Comparison of ENCODE assay signal across 31 cellular contexts in the genomic region with DNA sequence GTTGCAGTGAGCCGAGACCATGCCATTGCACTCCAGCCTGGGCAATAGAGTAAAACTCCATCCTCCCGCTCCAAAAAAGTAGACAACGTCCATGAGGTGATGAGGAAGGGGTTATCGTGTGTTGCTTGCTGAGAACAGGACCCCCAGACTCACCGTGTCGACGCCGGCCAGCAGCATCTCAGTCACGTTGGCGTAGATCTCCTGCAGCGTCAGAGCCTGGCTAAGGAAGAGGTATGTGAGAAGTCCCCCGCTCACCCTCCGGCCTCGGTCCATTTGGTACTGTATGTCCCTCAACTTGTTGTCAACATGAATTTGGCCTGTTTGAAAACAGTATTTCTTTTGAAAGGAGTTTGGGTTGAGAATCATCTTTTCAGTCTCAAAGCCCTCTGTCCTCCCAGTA. TPM values are rescaled to one million over a fixed set of nuclear protein-coding genes. Genes with fewer than 3 reads are reported as not detected.
"Had no signal": no experiment of that assay in that cellular context is flagged by ENCODE, and none has a peak within 500 bp of the region (broad histone marks: within the 10 kb centered on the region; RNA-seq: fewer than 3 reads in every experiment).

No MANE protein-coding gene starts in this region.

- H3K27me3 ChIP-seq: adrenal gland, body of pancreas, esophagus squamous epithelium, gastroesophageal sphincter had no signal

- H3K9me3 ChIP-seq: adrenal gland, body of pancreas, esophagus squamous epithelium, gastroesophageal sphincter had no signal

- FAIRE-seq: colon had no signal

- DNase-seq: activated CD4-positive, alpha-beta memory T cell treated with anti-CD3 and anti-CD28 coated beads, Interleukin-2, amount 10 ng/mL, durations not matched to agents 7 days and 5 days; activated CD4-positive, alpha-beta T cell treated with anti-CD3 and anti-CD28 coated beads for 4 hours; activated CD4-positive, alpha-beta T cell treated with anti-CD3 and anti-CD28 coated beads, Interleukin-2, amount 10 ng/mL, durations not matched to agents 7 days and 5 days; activated CD4-positive, alpha-beta T cell treated with anti-CD3 and anti-CD28 coated beads, Interleukin-2, amount 50 U/mL, for 4 hours; activated CD4-positive, CD25-positive, alpha-beta regulatory T cell; activated CD4-positive, CD25-positive, alpha-beta regulatory T cell treated with anti-CD3 and anti-CD28 coated beads, Interleukin-2, amount 50 U/mL, for 72 hours; activated effector memory CD4-positive, alpha-beta T cell treated with anti-CD3 and anti-CD28 coated beads, Interleukin-2, amount 50 U/mL, for 16 hours; activated naive CD4-positive, alpha-beta T cell treated with anti-CD3 and anti-CD28 coated beads for 36 hours; activated naive CD8-positive, alpha-beta T cell treated with anti-CD3 and anti-CD28 coated beads for 36 hours; activated naive CD8-positive, alpha-beta T cell treated with anti-CD3 and anti-CD28 coated beads, Interleukin-2, amount 50 U/mL, for 24 hours; activated T-cell treated with anti-CD3 and anti-CD28 coated beads, Interleukin-2, amount 50 U/mL, for 1 hour; activated T-cell treated with anti-CD3 and anti-CD28 coated beads, Interleukin-2, amount 50 U/mL, for 48 hours; amygdala; body of pancreas; caudate nucleus; cortex of kidney; dermis blood vessel endothelial cell; effector CD4-positive, alpha-beta T cell; effector memory CD8-positive, alpha-beta T cell; erythroblast; esophagus squamous epithelium; foreskin melanocyte; T-helper 2 cell had no signal

- ATAC-seq: activated naive CD8-positive, alpha-beta T cell treated with anti-CD3 and anti-CD28 coated beads, Interleukin-2, amount 50 U/mL, for 24 hours; body of pancreas; effector memory CD8-positive, alpha-beta T cell; gastroesophageal sphincter had no signal

- H3K36me3 ChIP-seq: adrenal gland, esophagus squamous epithelium, gastroesophageal sphincter had no signal

- H3K4me1 ChIP-seq: adrenal gland, body of pancreas had no signal

- H3K27ac ChIP-seq: adrenal gland, body of pancreas, esophagus squamous epithelium, gastroesophageal sphincter had no signal

- H3K4me3 ChIP-seq: adrenal gland, body of pancreas, esophagus squamous epithelium, gastroesophageal sphincter had no signal

RNA-seq across cellular contexts. Expression of a gene that starts 20.9 kb away (rescaled TPM):
- total RNA-seq: activated CD4-positive, alpha-beta memory T cell treated with anti-CD3 and anti-CD28 coated beads, Interleukin-2, amount 10 ng/mL, durations not matched to agents 7 days and 5 days; activated CD4-positive, alpha-beta T cell treated with anti-CD3 and anti-CD28 coated beads, Interleukin-2, amount 10 ng/mL, durations not matched to agents 7 days and 5 days; activated naive CD4-positive, alpha-beta T cell treated with anti-CD3 and anti-CD28 coated beads for 36 hours; activated naive CD8-positive, alpha-beta T cell treated with anti-CD3 and anti-CD28 coated beads for 36 hours; activated T-helper 1 cell treated with anti-CD3 and anti-CD28 coated beads, Interleukin-12 subunit alpha, Interleukin-12 subunit beta, Interleukin-2, Interleukin-4 antibody, amounts not matched to agents 30 ng/mL and 10 ng/mL and 1 ng/mL, durations not matched to agents 14 hours and 24 hours and 36 hours; activated T-helper 2 cell treated with anti-CD3 and anti-CD28 coated beads, Interferon-gamma antibody, Interleukin-2, Interleukin-4, amounts not matched to agents 10 μg/mL and 5 μg/mL and 100 μg/mL, durations not matched to agents 14 hours and 24 hours and 36 hours; dermis blood vessel endothelial cell; fibroblast of lung; T-helper 1 cell treated with Interleukin-12 subunit alpha and Interleukin-12 subunit beta and Interleukin-4 antibody, amounts not matched to agents 30 ng/mL and 1 ng/mL, for 36 hours had no signal
- polyA plus RNA-seq: aorta had no signal
